Comparison of ENCODE assay signal across 1 cellular context in genomic region chr6:3237761-3238662, GRCh38.
TF ChIP-seq lines count a peak whose summit lies in the region.

No MANE protein-coding gene starts in this region.

TF ChIP-seq in GM12878, 131 proteins besides CTCF, POLR2A, EP300 and RAD21:
- TF ChIP-seq MYC (IDR thresholded peaks at IDR 0.05; ENCODE audit: insufficient read depth, insufficient read length, insufficient replicate concordance, low read length, severe bottlenecking) (no peak), KAT2A (conservative IDR thresholded peaks at IDR 0.05; ENCODE audit: control insufficient read depth, low read depth, low read length) (no peak), NFIC (IDR thresholded peaks at IDR 0.05; ENCODE audit: low read depth, low read length) (no peak), CREB1 (IDR thresholded peaks at IDR 0.05; ENCODE audit: low read depth) (no peak), CEBPZ (IDR thresholded peaks at IDR 0.05; ENCODE audit: low read depth, low read length) (no peak), BMI1 (IDR thresholded peaks at IDR 0.05; ENCODE audit: borderline replicate concordance) (no peak), PAX8 (IDR thresholded peaks at IDR 0.05) (no peak), NR2C2 (IDR thresholded peaks at IDR 0.05; ENCODE audit: borderline replicate concordance, control insufficient read depth, insufficient read length, low read depth) (no peak), HDAC2 (IDR thresholded peaks at IDR 0.05) (no peak), NR2C1 (IDR thresholded peaks at IDR 0.05) (no peak), YY1 (IDR thresholded peaks at IDR 0.05; ENCODE audit: low read depth, low read length) (no peak), NBN (IDR thresholded peaks at IDR 0.05) (no peak), ZNF384 (IDR thresholded peaks at IDR 0.05; ENCODE audit: borderline replicate concordance, low read depth, low read length) (no peak)
- TF ChIP-seq, protein P1, sequence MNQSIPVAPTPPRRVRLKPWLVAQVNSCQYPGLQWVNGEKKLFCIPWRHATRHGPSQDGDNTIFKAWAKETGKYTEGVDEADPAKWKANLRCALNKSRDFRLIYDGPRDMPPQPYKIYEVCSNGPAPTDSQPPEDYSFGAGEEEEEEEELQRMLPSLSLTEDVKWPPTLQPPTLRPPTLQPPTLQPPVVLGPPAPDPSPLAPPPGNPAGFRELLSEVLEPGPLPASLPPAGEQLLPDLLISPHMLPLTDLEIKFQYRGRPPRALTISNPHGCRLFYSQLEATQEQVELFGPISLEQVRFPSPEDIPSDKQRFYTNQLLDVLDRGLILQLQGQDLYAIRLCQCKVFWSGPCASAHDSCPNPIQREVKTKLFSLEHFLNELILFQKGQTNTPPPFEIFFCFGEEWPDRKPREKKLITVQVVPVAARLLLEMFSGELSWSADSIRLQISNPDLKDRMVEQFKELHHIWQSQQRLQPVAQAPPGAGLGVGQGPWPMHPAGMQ (IDR thresholded peaks at IDR 0.05; ENCODE audit: borderline replicate concordance), result no peak
- TF ChIP-seq, protein P2, sequence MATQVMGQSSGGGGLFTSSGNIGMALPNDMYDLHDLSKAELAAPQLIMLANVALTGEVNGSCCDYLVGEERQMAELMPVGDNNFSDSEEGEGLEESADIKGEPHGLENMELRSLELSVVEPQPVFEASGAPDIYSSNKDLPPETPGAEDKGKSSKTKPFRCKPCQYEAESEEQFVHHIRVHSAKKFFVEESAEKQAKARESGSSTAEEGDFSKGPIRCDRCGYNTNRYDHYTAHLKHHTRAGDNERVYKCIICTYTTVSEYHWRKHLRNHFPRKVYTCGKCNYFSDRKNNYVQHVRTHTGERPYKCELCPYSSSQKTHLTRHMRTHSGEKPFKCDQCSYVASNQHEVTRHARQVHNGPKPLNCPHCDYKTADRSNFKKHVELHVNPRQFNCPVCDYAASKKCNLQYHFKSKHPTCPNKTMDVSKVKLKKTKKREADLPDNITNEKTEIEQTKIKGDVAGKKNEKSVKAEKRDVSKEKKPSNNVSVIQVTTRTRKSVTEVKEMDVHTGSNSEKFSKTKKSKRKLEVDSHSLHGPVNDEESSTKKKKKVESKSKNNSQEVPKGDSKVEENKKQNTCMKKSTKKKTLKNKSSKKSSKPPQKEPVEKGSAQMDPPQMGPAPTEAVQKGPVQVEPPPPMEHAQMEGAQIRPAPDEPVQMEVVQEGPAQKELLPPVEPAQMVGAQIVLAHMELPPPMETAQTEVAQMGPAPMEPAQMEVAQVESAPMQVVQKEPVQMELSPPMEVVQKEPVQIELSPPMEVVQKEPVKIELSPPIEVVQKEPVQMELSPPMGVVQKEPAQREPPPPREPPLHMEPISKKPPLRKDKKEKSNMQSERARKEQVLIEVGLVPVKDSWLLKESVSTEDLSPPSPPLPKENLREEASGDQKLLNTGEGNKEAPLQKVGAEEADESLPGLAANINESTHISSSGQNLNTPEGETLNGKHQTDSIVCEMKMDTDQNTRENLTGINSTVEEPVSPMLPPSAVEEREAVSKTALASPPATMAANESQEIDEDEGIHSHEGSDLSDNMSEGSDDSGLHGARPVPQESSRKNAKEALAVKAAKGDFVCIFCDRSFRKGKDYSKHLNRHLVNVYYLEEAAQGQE (IDR thresholded peaks at IDR 0.05; ENCODE audit: low read depth, low read length), result no peak
